11 cellular contexts compared by ENCODE assay signal in the genomic region with DNA sequence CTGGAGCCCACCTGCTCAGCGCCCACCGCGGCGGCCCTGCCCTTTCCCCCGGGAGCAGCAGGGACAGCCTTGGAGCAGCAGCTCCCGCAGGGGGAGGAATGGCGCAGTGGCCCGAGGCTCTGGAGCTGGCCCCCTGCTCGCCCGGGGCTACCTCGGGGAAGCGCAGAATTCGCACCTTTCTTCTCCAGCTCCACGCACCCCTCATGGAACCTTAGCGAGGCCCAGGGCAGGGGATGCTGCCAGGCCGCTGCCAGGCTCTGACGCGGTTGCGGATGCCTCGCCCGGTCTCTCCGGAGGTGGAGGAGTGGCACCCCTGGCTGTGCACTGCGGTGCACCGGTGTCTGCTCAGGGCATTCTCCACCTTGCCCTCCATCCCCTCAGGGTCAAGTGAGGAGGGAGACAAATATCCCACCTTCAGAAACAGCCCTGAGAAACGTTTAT.
DNase-seq lines count a peak whose midpoint lies in the region; ATAC-seq and TF ChIP-seq lines count a peak whose summit lies in the region.
"Had no signal": no experiment of that assay in that cellular context is flagged by ENCODE, and none has a peak within 500 bp of the region (broad histone marks: within the 10 kb centered on the region; RNA-seq: fewer than 3 reads in every experiment).

No MANE protein-coding gene starts in this region.

- no peaks in the 10 kb centered on the region for H3K36me3 ChIP-seq in colonic mucosa

- H3K9me3 ChIP-seq in colonic mucosa: no peaks in the 10 kb centered on the region
- H3K9me3 ChIP-seq: mucosa of descending colon had no signal

- peaks cover 3% of the 10 kb centered on the region for H3K4me1 ChIP-seq in colonic mucosa

- peak overlapping the region in 1 of 2 donors; percentile 78 for H3K9ac ChIP-seq in colonic mucosa (ENCODE audit: low read depth in 2 of 2, low read length in 2 of 2)

- peaks cover under 1% of the 10 kb centered on the region for H3K27me3 Mint-ChIP-seq in stimulated activated naive CD8-positive, alpha-beta T cell treated with anti-CD3 and anti-CD28 coated beads, Interleukin-15, Interleukin-2, amounts not matched to agents 100 ng/mL and 50 ng/mL, for 24 hours
- H3K27me3 Mint-ChIP-seq in naive B cell: peaks cover 5 to 21% (median 10%) of the 10 kb centered on the region in 3 donors

- no peak for ATAC-seq in stimulated activated naive CD8-positive, alpha-beta T cell treated with anti-CD3 and anti-CD28 coated beads, Interleukin-15, Interleukin-2, amounts not matched to agents 100 U/mL and 50 U/mL, for 24 hours
- ATAC-seq in naive B cell (ENCODE audit: low read depth in 2 of 2) (no peak), left colon (no peak)

- H3K4me1 Mint-ChIP-seq in stimulated activated naive CD8-positive, alpha-beta T cell treated with anti-CD3 and anti-CD28 coated beads, Interleukin-15, Interleukin-2, amounts not matched to agents 100 ng/mL and 50 ng/mL, for 24 hours (ENCODE audit: low read depth): peaks cover 9% of the 10 kb centered on the region
- H3K4me1 Mint-ChIP-seq in naive B cell: peaks cover 10 to 15% (median 12%) of the 10 kb centered on the region in 3 donors

- DNase-seq in stimulated activated naive CD8-positive, alpha-beta T cell treated with anti-CD3 and anti-CD28 coated beads, Interleukin-15, Interleukin-2, amounts not matched to agents 100 U/mL and 50 U/mL, for 24 hours: no peak
- no peak for DNase-seq in colonic mucosa
- DNase-seq in naive B cell: no peak
- DNase-seq in HCEC 1CT: no peak
- no peak for DNase-seq in mesenteric fat pad (ENCODE audit: low spot score)
- DNase-seq in stimulated activated CD4-positive, alpha-beta T cell treated with anti-CD3 and anti-CD28 coated beads, Interleukin-2, amount 100 ng/mL, for 48 hours: no peak
- no peak for DNase-seq in left colon

- H3K4me3 Mint-ChIP-seq in stimulated activated naive CD8-positive, alpha-beta T cell treated with anti-CD3 and anti-CD28 coated beads, Interleukin-15, Interleukin-2, amounts not matched to agents 100 ng/mL and 50 ng/mL, for 24 hours: peak overlapping the region; percentile 76
- peak overlapping the region in 6 of 8 donors; percentile 74 to 94 (median 85) for H3K4me3 Mint-ChIP-seq in naive B cell

- peak overlapping the region; percentile 91 for H3K4me3 ChIP-seq in colonic mucosa

- H3K27ac Mint-ChIP-seq in stimulated activated naive CD8-positive, alpha-beta T cell treated with anti-CD3 and anti-CD28 coated beads, Interleukin-15, Interleukin-2, amounts not matched to agents 100 ng/mL and 50 ng/mL, for 24 hours: no peak overlapping the region
- peak overlapping the region in 3 of 6 donors; percentile 53 to 92 (median 65) for H3K27ac Mint-ChIP-seq in naive B cell
- H3K27ac Mint-ChIP-seq: activated T-cell treated with anti-CD3 and anti-CD28 coated beads, Interleukin-2, amount 50 U/mL, for 72 hours had no signal

- no peaks in the 10 kb centered on the region for H3K9me3 Mint-ChIP-seq in stimulated activated naive CD8-positive, alpha-beta T cell treated with anti-CD3 and anti-CD28 coated beads, Interleukin-15, Interleukin-2, amounts not matched to agents 100 ng/mL and 50 ng/mL, for 24 hours
- peaks cover 0 to 4% (median 0%) of the 10 kb centered on the region in 7 donors for H3K9me3 Mint-ChIP-seq in naive B cell
- H3K9me3 Mint-ChIP-seq: activated T-cell treated with anti-CD3 and anti-CD28 coated beads, Interleukin-2, amount 50 U/mL, for 72 hours had no signal

- H3K27ac ChIP-seq in colonic mucosa: no peak overlapping the region
- H3K27ac ChIP-seq: SK-N-MC had no signal

- intact Hi-C loops in colonic mucosa (cut with DNase I) (no loop called here), left colon (cut with DNase I, micrococcal nuclease) (no loop called here)

- H3K27me3 ChIP-seq in colonic mucosa: no peaks in the 10 kb centered on the region

- no peaks in the 10 kb centered on the region for H3K36me3 Mint-ChIP-seq in stimulated activated naive CD8-positive, alpha-beta T cell treated with anti-CD3 and anti-CD28 coated beads, Interleukin-15, Interleukin-2, amounts not matched to agents 100 ng/mL and 50 ng/mL, for 24 hours (ENCODE audit: low read depth)
- no peaks in the 10 kb centered on the region for H3K36me3 Mint-ChIP-seq in naive B cell

- TF ChIP-seq CTCF in colonic mucosa (IDR thresholded peaks at IDR 0.05): no peak
